Comparison of ENCODE assay signal across 17 cellular contexts in the genomic region with DNA sequence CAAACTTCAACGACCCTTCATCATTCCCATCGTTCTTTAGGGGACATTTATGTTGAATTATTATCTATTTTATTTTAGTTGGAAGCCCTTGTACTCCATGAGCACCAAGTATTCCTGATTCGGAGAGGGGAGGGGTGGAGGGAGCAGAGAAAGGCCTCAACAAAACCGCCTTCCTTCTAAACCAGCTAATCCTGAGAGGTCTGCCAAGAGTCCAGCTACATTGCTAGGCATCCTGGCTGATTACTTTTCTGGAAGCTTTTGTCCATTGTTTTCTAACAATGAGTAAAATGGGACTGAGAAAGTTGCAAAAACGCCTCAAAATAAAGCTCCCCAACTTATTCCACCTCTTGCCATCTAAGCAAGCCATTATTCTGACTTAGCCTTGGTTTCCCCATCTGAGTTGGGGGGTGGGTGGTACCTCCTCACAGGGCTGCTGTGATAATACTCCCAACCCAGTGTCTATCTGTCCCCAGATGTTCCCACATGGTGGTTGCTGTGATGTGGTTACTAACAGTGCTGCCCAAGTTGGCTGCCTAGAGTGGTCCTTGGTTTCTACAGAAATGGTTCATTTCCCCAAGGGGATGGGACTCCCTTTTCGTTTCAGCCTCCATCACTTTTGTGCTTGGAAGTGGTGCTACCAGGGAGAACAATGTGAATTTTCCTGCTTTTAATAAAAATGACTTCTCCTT. TPM values are rescaled to one million over a fixed set of nuclear protein-coding genes. Genes with fewer than 3 reads are reported as not detected.
A peak's percentile ranks its signal among the peaks of the same experiment; 100 is the strongest.
DNase-seq lines count a peak whose midpoint lies in the region; ATAC-seq, FAIRE-seq and TF ChIP-seq lines count a peak whose summit lies in the region.
"Had no signal": no experiment of that assay in that cellular context is flagged by ENCODE, and none has a peak within 500 bp of the region (broad histone marks: within the 10 kb centered on the region; RNA-seq: fewer than 3 reads in every experiment).

No MANE protein-coding gene starts in this region.

- POLR2A ChIA-PET in activated CD4-positive, alpha-beta memory T cell treated with anti-CD3 and anti-CD28 coated beads for 36 hours (lab: Charles Lee) = no interaction called here

- H3K4me3 ChIP-seq in BLaER1 treated with 17β-estradiol and CSF1 and Interleukin-3, amounts not matched to agents 10 nM and 100 nM = peak overlapping the region in 2 of 10 experiments; percentile 70 to 71; a peak in 2 of 20 replicates

- H3K4me1 ChIP-seq in BLaER1 treated with 17β-estradiol and CSF1 and Interleukin-3, amounts not matched to agents 10 nM and 100 nM = peaks cover 10 to 29% (median 20%) of the 10 kb centered on the region in 10 experiments; a peak in 19 of 20 replicates

- ATAC-seq in naive B cell (ENCODE audit: low read depth in 2 of 2) (no peak), GM21360 (IDR thresholded peaks at IDR 0.05; ENCODE audit: unreplicated experiment) (no peak)

- no peaks in the 10 kb centered on the region for H3K9me3 ChIP-seq in BLaER1 treated with 17β-estradiol and CSF1 and Interleukin-3, amounts not matched to agents 10 nM and 100 nM (replicated peaks in 1 of 11)

- DNase-seq in GM12891 (ENCODE audit: insufficient read length, low spot score) (no peak), naive B cell (no peak), putamen (ENCODE audit: low spot score) (no peak), SK-N-DZ (ENCODE audit: low spot score) (no peak)
- DNase-seq in activated CD4-positive, alpha-beta memory T cell treated with anti-CD3 and anti-CD28 coated beads for 36 hours = no peak
- DNase-seq: activated CD4-positive, CD25-positive, alpha-beta regulatory T cell treated with anti-CD3 and anti-CD28 coated beads, Interleukin-2, amount 50 U/mL, for 72 hours; activated T-cell treated with anti-CD3 and anti-CD28 coated beads, Interleukin-2, amount 50 U/mL, for 48 hours; effector memory CD4-positive, alpha-beta T cell; NCI-H1105; NCI-H524; stimulated activated CD4-positive, alpha-beta T cell treated with anti-CD3 and anti-CD28 coated beads, Interleukin-1b, Interleukin-23, amount 100 ng/mL, for 48 hours had no signal

- no peak overlapping the region for H3K9ac ChIP-seq in BLaER1 treated with 17β-estradiol and CSF1 and Interleukin-3, amounts not matched to agents 10 nM and 100 nM

- CTCF ChIA-PET in activated CD4-positive, alpha-beta memory T cell treated with anti-CD3 and anti-CD28 coated beads for 36 hours (lab: Charles Lee) = interaction anchor here (4.1 to 7.3 kb wide), 2 partner anchors 18 to 187 kb away, joined by 14 to 50 read pairs; no protein-coding TSS in a partner anchor

- no peak overlapping the region for H3K27ac ChIP-seq in BLaER1 treated with 17β-estradiol and CSF1 and Interleukin-3, amounts not matched to agents 10 nM and 100 nM

- peaks cover 54 to 70% (median 60%) of the 10 kb centered on the region in 11 experiments for H3K27me3 ChIP-seq in BLaER1 treated with 17β-estradiol and CSF1 and Interleukin-3, amounts not matched to agents 10 nM and 100 nM

- no peaks in the 10 kb centered on the region for H3K9me3 Mint-ChIP-seq in brain
- H3K9me3 Mint-ChIP-seq in naive B cell = no peaks in the 10 kb centered on the region
- H3K9me3 Mint-ChIP-seq in activated CD4-positive, alpha-beta memory T cell treated with anti-CD3 and anti-CD28 coated beads for 36 hours = no peaks in the 10 kb centered on the region

- no peak for TF ChIP-seq POLR2A in GM12891 (IDR thresholded peaks at IDR 0.05; ENCODE audit: low read depth, low read length)

- peak overlapping the region in 4 of 5 experiments; percentile 46 to 75 (median 71) for H3K27ac Mint-ChIP-seq in brain
- H3K27ac Mint-ChIP-seq in naive B cell = no peak overlapping the region
- no peak overlapping the region for H3K27ac Mint-ChIP-seq in activated CD4-positive, alpha-beta memory T cell treated with anti-CD3 and anti-CD28 coated beads for 36 hours

- H3K36me3 ChIP-seq in BLaER1 treated with 17β-estradiol and CSF1 and Interleukin-3, amounts not matched to agents 10 nM and 100 nM = no peaks in the 10 kb centered on the region

- H3K4me3 Mint-ChIP-seq in brain = peak overlapping the region; percentile 74 to 78 (median 78)
- peak overlapping the region; percentile 53 to 88 (median 72) for H3K4me3 Mint-ChIP-seq in naive B cell
- H3K4me3 Mint-ChIP-seq in activated CD4-positive, alpha-beta memory T cell treated with anti-CD3 and anti-CD28 coated beads for 36 hours = no peak overlapping the region

- intact Hi-C loops in activated CD4-positive, alpha-beta memory T cell treated with anti-CD3 and anti-CD28 coated beads for 36 hours (cut with micrococcal nuclease) = loop anchor here (5.0 to 10.0 kb wide), 3 partner anchors 190 to 438 kb away; no protein-coding TSS in a partner anchor

- TF ChIP-seq CTCF in brain (conservative IDR thresholded peaks at IDR 0.05) = no peak

- peaks cover 0 to 25% (median 13%) of the 10 kb centered on the region in 11 experiments; a peak in 14 of 22 replicates for H4K20me1 ChIP-seq in BLaER1 treated with 17β-estradiol and CSF1 and Interleukin-3, amounts not matched to agents 10 nM and 100 nM

- FAIRE-seq in GM12891 (lab: Jason Lieb, UNC) = peak; percentile 35
- FAIRE-seq: frontal cortex, islet of Langerhans, RCC 7860 had no signal

- H3K4me1 Mint-ChIP-seq in brain (peaks cover 43% of the 10 kb centered on the region), naive B cell (peaks cover 4 to 20% (median 9%) of the 10 kb centered on the region in 3 donors)
- H3K4me1 Mint-ChIP-seq in activated CD4-positive, alpha-beta memory T cell treated with anti-CD3 and anti-CD28 coated beads for 36 hours (ENCODE audit: low read depth) = peaks cover 14% of the 10 kb centered on the region

- H3K36me3 Mint-ChIP-seq in brain = no peaks in the 10 kb centered on the region
- H3K36me3 Mint-ChIP-seq in naive B cell = no peaks in the 10 kb centered on the region
- no peaks in the 10 kb centered on the region for H3K36me3 Mint-ChIP-seq in activated CD4-positive, alpha-beta memory T cell treated with anti-CD3 and anti-CD28 coated beads for 36 hours

- H3K27me3 Mint-ChIP-seq in brain (peaks cover 11% of the 10 kb centered on the region), naive B cell (peaks cover 65 to 81% (median 76%) of the 10 kb centered on the region in 3 donors)
- peaks cover 66% of the 10 kb centered on the region for H3K27me3 Mint-ChIP-seq in activated CD4-positive, alpha-beta memory T cell treated with anti-CD3 and anti-CD28 coated beads for 36 hours

- peak overlapping the region; percentile 78 to 100 (median 99); a peak in 15 of 22 replicates for H3K4me2 ChIP-seq in BLaER1 treated with 17β-estradiol and CSF1 and Interleukin-3, amounts not matched to agents 10 nM and 100 nM

TF ChIP-seq in GM12891, 5 proteins besides CTCF, POLR2A, EP300 and RAD21:
- no peak for TF ChIP-seq TAF1 (IDR thresholded peaks at IDR 0.05; ENCODE audit: low read depth, low read length)
- TF ChIP-seq POLR2AphosphoS5 (IDR thresholded peaks at IDR 0.05; ENCODE audit: low read depth, low read length) = no peak
- TF ChIP-seq PAX5 (IDR thresholded peaks at IDR 0.05; ENCODE audit: insufficient read depth, low read length, severe bottlenecking) = no peak
- no peak for TF ChIP-seq SPI1 (IDR thresholded peaks at IDR 0.05; ENCODE audit: low read depth, low read length)
- TF ChIP-seq POU2F2 (IDR thresholded peaks at IDR 0.05; ENCODE audit: low read depth, low read length) = no peak
TF ChIP-seq in GM12891: peak in this region for 0.

RNA-seq across cellular contexts. Expression of a gene that starts 1.2 kb away (rescaled TPM):
- polyA plus RNA-seq in GM12891 (2012; ENCODE audit: low read depth, missing spikeins) = not detected
- polyA plus RNA-seq in brain (ENCODE audit: insufficient read depth, low read depth, low replicate concordance) (13.0 TPM), naive B cell (ENCODE audit: low read depth in 6 of 6) (under 1 TPM in 1 of 6 donors, not detected in 5; 0.17 TPM)
- total RNA-seq in activated CD4-positive, alpha-beta memory T cell treated with anti-CD3 and anti-CD28 coated beads for 36 hours = not detected
- 0.97 and 2.4 TPM in 2 replicates for polyA plus RNA-seq in SK-N-DZ (2014; cell fraction: cytosol; rRNA removed)
- 1.0 TPM in 2 replicates for polyA plus RNA-seq in SK-N-DZ (2014; cell fraction: nucleus; rRNA removed)

Comparison
In these comparisons a context has a peak if more than half of its experiments do, and no peak if none do; other contexts are left out.
1. H3K27ac Mint-ChIP-seq: peak in brain (4 of 5); none in naive B cell (0 of 6) and activated CD4-positive, alpha-beta memory T cell treated with anti-CD3 and anti-CD28 coated beads for 36 hours (single experiment).
2. RNA of a gene that starts 1.2 kb away (polyA plus RNA-seq): 13.0 TPM in brain (single experiment); 0.17 TPM in naive B cell; every median in the first group is over 10 times any median in the second.